In the genomic region with DNA sequence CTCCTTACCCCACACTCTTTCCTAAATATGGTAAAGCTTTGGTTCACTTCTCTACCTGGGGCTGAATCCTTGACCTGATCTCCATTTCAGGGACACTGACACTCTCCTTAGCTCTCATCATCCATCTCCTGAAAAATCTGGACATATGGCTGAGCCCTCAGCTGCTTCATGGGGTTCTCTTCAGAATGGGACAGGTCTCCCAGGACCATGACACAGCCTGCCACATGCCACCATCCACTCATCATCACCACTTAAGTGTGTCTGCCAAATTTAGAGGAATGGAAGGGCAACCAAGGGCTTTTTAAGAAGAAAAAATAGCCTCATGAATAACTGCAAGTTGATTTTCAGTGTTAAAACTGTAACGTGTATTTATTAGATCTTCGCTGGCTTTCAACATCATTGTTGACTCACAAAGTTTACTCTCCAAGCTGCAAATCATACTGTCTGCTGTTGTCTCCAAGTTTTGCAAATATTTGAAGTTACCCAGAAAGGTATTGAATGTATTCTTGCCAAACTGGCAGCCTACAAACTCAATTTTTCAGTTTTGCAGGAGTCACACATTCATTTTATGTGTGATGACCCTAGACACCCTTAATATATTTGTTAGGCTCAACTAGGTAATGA, we compare ENCODE assay signal across 2 cellular contexts.
TF ChIP-seq lines count a peak whose summit lies in the region.

No MANE protein-coding gene starts in this region.

TF ChIP-seq in GM23338, 12 proteins besides CTCF, POLR2A, EP300 and RAD21 (continues in another document):
- no peak for TF ChIP-seq ZNF114 (CRISPR knock-in tag; IDR thresholded peaks at IDR 0.05)
- TF ChIP-seq STAT1 (IDR thresholded peaks at IDR 0.05; ENCODE audit: unreplicated experiment): no peak
- no peak for TF ChIP-seq EZH2 (IDR thresholded peaks at IDR 0.05; ENCODE audit: low read depth, unreplicated experiment)
- no peak for TF ChIP-seq NANOG (IDR thresholded peaks at IDR 0.05; ENCODE audit: borderline replicate concordance)
- TF ChIP-seq, protein P1, sequence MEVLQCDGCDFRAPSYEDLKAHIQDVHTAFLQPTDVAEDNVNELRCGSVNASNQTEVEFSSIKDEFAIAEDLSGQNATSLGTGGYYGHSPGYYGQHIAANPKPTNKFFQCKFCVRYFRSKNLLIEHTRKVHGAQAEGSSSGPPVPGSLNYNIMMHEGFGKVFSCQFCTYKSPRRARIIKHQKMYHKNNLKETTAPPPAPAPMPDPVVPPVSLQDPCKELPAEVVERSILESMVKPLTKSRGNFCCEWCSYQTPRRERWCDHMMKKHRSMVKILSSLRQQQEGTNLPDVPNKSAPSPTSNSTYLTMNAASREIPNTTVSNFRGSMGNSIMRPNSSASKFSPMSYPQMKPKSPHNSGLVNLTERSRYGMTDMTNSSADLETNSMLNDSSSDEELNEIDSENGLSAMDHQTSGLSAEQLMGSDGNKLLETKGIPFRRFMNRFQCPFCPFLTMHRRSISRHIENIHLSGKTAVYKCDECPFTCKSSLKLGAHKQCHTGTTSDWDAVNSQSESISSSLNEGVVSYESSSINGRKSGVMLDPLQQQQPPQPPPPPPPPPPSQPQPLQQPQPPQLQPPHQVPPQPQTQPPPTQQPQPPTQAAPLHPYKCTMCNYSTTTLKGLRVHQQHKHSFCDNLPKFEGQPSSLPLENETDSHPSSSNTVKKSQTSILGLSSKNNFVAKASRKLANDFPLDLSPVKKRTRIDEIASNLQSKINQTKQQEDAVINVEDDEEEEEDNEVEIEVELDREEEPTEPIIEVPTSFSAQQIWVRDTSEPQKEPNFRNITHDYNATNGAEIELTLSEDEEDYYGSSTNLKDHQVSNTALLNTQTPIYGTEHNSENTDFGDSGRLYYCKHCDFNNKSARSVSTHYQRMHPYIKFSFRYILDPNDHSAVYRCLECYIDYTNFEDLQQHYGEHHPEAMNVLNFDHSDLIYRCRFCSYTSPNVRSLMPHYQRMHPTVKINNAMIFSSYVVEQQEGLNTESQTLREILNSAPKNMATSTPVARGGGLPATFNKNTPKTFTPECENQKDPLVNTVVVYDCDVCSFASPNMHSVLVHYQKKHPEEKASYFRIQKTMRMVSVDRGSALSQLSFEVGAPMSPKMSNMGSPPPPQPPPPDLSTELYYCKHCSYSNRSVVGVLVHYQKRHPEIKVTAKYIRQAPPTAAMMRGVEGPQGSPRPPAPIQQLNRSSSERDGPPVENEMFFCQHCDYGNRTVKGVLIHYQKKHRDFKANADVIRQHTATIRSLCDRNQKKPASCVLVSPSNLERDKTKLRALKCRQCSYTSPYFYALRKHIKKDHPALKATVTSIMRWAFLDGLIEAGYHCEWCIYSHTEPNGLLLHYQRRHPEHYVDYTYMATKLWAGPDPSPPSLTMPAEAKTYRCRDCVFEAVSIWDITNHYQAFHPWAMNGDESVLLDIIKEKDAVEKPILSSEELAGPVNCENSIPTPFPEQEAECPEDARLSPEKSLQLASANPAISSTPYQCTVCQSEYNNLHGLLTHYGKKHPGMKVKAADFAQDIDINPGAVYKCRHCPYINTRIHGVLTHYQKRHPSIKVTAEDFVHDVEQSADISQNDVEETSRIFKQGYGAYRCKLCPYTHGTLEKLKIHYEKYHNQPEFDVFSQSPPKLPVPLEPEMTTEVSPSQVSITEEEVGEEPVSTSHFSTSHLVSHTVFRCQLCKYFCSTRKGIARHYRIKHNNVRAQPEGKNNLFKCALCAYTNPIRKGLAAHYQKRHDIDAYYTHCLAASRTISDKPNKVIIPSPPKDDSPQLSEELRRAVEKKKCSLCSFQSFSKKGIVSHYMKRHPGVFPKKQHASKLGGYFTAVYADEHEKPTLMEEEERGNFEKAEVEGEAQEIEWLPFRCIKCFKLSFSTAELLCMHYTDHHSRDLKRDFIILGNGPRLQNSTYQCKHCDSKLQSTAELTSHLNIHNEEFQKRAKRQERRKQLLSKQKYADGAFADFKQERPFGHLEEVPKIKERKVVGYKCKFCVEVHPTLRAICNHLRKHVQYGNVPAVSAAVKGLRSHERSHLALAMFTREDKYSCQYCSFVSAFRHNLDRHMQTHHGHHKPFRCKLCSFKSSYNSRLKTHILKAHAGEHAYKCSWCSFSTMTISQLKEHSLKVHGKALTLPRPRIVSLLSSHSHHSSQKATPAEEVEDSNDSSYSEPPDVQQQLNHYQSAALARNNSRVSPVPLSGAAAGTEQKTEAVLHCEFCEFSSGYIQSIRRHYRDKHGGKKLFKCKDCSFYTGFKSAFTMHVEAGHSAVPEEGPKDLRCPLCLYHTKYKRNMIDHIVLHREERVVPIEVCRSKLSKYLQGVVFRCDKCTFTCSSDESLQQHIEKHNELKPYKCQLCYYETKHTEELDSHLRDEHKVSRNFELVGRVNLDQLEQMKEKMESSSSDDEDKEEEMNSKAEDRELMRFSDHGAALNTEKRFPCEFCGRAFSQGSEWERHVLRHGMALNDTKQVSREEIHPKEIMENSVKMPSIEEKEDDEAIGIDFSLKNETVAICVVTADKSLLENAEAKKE (CRISPR knock-in tag; IDR thresholded peaks at IDR 0.05): no peak
- no peak for TF ChIP-seq ZNF331 (CRISPR knock-in tag; IDR thresholded peaks at IDR 0.05; ENCODE audit: low read depth)
- TF ChIP-seq, protein P2, sequence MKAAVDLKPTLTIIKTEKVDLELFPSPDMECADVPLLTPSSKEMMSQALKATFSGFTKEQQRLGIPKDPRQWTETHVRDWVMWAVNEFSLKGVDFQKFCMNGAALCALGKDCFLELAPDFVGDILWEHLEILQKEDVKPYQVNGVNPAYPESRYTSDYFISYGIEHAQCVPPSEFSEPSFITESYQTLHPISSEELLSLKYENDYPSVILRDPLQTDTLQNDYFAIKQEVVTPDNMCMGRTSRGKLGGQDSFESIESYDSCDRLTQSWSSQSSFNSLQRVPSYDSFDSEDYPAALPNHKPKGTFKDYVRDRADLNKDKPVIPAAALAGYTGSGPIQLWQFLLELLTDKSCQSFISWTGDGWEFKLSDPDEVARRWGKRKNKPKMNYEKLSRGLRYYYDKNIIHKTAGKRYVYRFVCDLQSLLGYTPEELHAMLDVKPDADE (IDR thresholded peaks at IDR 0.05): no peak
- no peak for TF ChIP-seq POLR2AphosphoS5 (IDR thresholded peaks at IDR 0.05; ENCODE audit: low read depth)
- no peak for TF ChIP-seq EZH2phosphoT487 (IDR thresholded peaks at IDR 0.05; ENCODE audit: unreplicated experiment)

TF ChIP-seq in HepG2, 621 proteins besides CTCF, POLR2A, EP300 and RAD21 (continues in another document):
- TF ChIP-seq, protein P3, sequence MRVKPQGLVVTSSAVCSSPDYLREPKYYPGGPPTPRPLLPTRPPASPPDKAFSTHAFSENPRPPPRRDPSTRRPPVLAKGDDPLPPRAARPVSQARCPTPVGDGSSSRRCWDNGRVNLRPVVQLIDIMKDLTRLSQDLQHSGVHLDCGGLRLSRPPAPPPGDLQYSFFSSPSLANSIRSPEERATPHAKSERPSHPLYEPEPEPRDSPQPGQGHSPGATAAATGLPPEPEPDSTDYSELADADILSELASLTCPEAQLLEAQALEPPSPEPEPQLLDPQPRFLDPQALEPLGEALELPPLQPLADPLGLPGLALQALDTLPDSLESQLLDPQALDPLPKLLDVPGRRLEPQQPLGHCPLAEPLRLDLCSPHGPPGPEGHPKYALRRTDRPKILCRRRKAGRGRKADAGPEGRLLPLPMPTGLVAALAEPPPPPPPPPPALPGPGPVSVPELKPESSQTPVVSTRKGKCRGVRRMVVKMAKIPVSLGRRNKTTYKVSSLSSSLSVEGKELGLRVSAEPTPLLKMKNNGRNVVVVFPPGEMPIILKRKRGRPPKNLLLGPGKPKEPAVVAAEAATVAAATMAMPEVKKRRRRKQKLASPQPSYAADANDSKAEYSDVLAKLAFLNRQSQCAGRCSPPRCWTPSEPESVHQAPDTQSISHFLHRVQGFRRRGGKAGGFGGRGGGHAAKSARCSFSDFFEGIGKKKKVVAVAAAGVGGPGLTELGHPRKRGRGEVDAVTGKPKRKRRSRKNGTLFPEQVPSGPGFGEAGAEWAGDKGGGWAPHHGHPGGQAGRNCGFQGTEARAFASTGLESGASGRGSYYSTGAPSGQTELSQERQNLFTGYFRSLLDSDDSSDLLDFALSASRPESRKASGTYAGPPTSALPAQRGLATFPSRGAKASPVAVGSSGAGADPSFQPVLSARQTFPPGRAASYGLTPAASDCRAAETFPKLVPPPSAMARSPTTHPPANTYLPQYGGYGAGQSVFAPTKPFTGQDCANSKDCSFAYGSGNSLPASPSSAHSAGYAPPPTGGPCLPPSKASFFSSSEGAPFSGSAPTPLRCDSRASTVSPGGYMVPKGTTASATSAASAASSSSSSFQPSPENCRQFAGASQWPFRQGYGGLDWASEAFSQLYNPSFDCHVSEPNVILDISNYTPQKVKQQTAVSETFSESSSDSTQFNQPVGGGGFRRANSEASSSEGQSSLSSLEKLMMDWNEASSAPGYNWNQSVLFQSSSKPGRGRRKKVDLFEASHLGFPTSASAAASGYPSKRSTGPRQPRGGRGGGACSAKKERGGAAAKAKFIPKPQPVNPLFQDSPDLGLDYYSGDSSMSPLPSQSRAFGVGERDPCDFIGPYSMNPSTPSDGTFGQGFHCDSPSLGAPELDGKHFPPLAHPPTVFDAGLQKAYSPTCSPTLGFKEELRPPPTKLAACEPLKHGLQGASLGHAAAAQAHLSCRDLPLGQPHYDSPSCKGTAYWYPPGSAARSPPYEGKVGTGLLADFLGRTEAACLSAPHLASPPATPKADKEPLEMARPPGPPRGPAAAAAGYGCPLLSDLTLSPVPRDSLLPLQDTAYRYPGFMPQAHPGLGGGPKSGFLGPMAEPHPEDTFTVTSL (CRISPR knock-in tag; IDR thresholded peaks at IDR 0.05; ENCODE audit: borderline replicate concordance): peak; percentile 84; the same call in 1 of the 2 replicates
- TF ChIP-seq ZNF589 (CRISPR knock-in tag; conservative IDR thresholded peaks at IDR 0.05): peak; percentile 45; the same call in 1 of the 2 replicates
- peak; percentile 44; the same call in 1 of the 2 replicates for TF ChIP-seq SAP130 (CRISPR knock-in tag; IDR thresholded peaks at IDR 0.05; ENCODE audit: low read depth)
- TF ChIP-seq ATAD3A (CRISPR knock-in tag; IDR thresholded peaks at IDR 0.05): no peak
- TF ChIP-seq, protein P4, sequence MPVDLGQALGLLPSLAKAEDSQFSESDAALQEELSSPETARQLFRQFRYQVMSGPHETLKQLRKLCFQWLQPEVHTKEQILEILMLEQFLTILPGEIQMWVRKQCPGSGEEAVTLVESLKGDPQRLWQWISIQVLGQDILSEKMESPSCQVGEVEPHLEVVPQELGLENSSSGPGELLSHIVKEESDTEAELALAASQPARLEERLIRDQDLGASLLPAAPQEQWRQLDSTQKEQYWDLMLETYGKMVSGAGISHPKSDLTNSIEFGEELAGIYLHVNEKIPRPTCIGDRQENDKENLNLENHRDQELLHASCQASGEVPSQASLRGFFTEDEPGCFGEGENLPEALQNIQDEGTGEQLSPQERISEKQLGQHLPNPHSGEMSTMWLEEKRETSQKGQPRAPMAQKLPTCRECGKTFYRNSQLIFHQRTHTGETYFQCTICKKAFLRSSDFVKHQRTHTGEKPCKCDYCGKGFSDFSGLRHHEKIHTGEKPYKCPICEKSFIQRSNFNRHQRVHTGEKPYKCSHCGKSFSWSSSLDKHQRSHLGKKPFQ (CRISPR knock-in tag; IDR thresholded peaks at IDR 0.05; ENCODE audit: insufficient replicate concordance): no peak
- TF ChIP-seq, protein P5, sequence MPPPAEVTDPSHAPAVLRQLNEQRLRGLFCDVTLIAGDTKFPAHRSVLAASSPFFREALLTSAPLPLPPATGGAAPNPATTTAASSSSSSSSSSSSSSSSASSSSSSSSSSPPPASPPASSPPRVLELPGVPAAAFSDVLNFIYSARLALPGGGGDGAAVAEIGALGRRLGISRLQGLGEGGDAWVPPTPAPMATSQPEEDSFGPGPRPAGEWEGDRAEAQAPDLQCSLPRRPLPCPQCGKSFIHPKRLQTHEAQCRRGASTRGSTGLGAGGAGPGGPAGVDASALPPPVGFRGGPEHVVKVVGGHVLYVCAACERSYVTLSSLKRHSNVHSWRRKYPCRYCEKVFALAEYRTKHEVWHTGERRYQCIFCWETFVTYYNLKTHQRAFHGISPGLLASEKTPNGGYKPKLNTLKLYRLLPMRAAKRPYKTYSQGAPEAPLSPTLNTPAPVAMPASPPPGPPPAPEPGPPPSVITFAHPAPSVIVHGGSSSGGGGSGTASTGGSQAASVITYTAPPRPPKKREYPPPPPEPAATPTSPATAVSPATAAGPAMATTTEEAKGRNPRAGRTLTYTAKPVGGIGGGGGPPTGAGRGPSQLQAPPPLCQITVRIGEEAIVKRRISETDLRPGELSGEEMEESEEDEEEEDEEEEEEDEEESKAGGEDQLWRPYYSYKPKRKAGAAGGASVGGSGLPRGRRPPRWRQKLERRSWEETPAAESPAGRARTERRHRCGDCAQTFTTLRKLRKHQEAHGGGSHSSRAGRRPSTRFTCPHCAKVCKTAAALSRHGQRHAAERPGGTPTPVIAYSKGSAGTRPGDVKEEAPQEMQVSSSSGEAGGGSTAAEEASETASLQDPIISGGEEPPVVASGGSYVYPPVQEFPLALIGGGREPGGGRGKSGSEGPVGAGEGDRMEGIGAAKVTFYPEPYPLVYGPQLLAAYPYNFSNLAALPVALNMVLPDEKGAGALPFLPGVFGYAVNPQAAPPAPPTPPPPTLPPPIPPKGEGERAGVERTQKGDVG (CRISPR knock-in tag; IDR thresholded peaks at IDR 0.05; ENCODE audit: borderline replicate concordance): no peak
- TF ChIP-seq, protein P6, sequence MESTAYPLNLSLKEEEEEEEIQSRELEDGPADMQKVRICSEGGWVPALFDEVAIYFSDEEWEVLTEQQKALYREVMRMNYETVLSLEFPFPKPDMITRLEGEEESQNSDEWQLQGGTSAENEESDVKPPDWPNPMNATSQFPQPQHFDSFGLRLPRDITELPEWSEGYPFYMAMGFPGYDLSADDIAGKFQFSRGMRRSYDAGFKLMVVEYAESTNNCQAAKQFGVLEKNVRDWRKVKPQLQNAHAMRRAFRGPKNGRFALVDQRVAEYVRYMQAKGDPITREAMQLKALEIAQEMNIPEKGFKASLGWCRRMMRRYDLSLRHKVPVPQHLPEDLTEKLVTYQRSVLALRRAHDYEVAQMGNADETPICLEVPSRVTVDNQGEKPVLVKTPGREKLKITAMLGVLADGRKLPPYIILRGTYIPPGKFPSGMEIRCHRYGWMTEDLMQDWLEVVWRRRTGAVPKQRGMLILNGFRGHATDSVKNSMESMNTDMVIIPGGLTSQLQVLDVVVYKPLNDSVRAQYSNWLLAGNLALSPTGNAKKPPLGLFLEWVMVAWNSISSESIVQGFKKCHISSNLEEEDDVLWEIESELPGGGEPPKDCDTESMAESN (CRISPR knock-in tag; conservative IDR thresholded peaks at IDR 0.05): no peak
- no peak for TF ChIP-seq RFXANK (CRISPR knock-in tag; IDR thresholded peaks at IDR 0.05)
- TF ChIP-seq ZNF629 (CRISPR knock-in tag; conservative IDR thresholded peaks at IDR 0.05): no peak
- TF ChIP-seq SRF (IDR thresholded peaks at IDR 0.05; ENCODE audit: low read depth, low read length): peak; percentile 48; the same call in 1 of the 2 replicates
- no peak for TF ChIP-seq ZNF33B (CRISPR knock-in tag; IDR thresholded peaks at IDR 0.05)
- TF ChIP-seq ZNF766 (CRISPR knock-in tag; IDR thresholded peaks at IDR 0.05; ENCODE audit: borderline replicate concordance): no peak
- peak; percentile 84; the same call in 1 of the 2 replicates for TF ChIP-seq FOXJ3 (CRISPR knock-in tag; IDR thresholded peaks at IDR 0.05; ENCODE audit: borderline replicate concordance)
- TF ChIP-seq, protein P7, sequence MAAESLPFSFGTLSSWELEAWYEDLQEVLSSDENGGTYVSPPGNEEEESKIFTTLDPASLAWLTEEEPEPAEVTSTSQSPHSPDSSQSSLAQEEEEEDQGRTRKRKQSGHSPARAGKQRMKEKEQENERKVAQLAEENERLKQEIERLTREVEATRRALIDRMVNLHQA (CRISPR knock-in tag; IDR thresholded peaks at IDR 0.05): no peak
- no peak for TF ChIP-seq SPEN (CRISPR knock-in tag; IDR thresholded peaks at IDR 0.05; ENCODE audit: low read depth)
- TF ChIP-seq ZSCAN31 (CRISPR knock-in tag; IDR thresholded peaks at IDR 0.05; ENCODE audit: low read depth): no peak
- no peak for TF ChIP-seq YEATS2 (CRISPR knock-in tag; IDR thresholded peaks at IDR 0.05; ENCODE audit: borderline replicate concordance)
- TF ChIP-seq ZFY (CRISPR knock-in tag; IDR thresholded peaks at IDR 0.05): no peak
- TF ChIP-seq GATA4 (IDR thresholded peaks at IDR 0.05; ENCODE audit: borderline replicate concordance, low read depth): peak; percentile 27; the same call in 1 of the 2 replicates
- TF ChIP-seq TAF1 (CRISPR knock-in tag; IDR thresholded peaks at IDR 0.05): no peak
- no peak for TF ChIP-seq MBNL3 (CRISPR knock-in tag; conservative IDR thresholded peaks at IDR 0.05)
- TF ChIP-seq RXRA (CRISPR knock-in tag; IDR thresholded peaks at IDR 0.05): no peak
- no peak for TF ChIP-seq SKI (IDR thresholded peaks at IDR 0.05; ENCODE audit: partially characterized antibody)
- TF ChIP-seq RFX3 (CRISPR knock-in tag; IDR thresholded peaks at IDR 0.05): no peak
